ENCODE assay signal across 29 cellular contexts in the genomic region with DNA sequence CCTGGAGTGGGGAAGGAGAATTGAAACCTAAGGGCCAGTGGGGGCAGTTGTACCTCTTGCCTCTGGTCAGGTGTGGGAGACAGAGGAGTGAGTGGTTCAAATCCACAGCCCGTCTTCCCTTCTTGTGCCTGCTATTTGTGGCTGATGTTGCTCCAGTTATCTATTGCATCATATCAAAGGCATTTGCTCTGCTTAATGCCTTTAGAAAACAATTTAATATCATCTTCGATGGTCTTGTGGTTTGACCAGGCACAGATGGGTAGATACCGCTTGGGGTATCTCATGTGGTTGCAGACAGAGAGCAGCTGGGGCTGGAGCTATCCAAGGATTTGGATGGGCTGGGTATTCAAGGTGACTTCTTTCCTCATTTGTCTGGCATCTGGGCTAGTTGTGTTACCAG.
"Had no signal": no experiment of that assay in that cellular context is flagged by ENCODE, and none has a peak within 500 bp of the region (broad histone marks: within the 10 kb centered on the region; RNA-seq: fewer than 3 reads in every experiment).

No MANE protein-coding gene starts in this region.

- H3K27ac ChIP-seq: colonic mucosa, esophagus muscularis mucosa, foreskin keratinocyte, gastroesophageal sphincter, heart left ventricle, hepatocyte, left lung, psoas muscle, testis, tibial artery, upper lobe of left lung had no signal

- DNase-seq: colonic mucosa; effector CD8-positive, alpha-beta T cell; foreskin keratinocyte; heart left ventricle; kidney; left lung; mammary epithelial cell; mesendoderm; midbrain; naive thymus-derived CD8-positive, alpha-beta T cell; nephron progenitor cell; nucleus accumbens; posterior cingulate gyrus; psoas muscle; right cardiac atrium; small intestine; stimulated activated CD4-positive, alpha-beta T cell treated with anti-CD3 and anti-CD28 coated beads, Interleukin-12 subunit alpha, Interleukin-12 subunit beta, amount 100 ng/mL, for 4 hours; stimulated activated CD4-positive, alpha-beta T cell treated with anti-CD3 and anti-CD28 coated beads, Interleukin-1b, Interleukin-23, amount 100 ng/mL, for 48 hours; stimulated activated CD4-positive, alpha-beta T cell treated with anti-CD3 and anti-CD28 coated beads, Interleukin-4, amount 100 ng/mL, for 24 hours; stimulated activated naive CD8-positive, alpha-beta T cell treated with anti-CD3 and anti-CD28 coated beads, Interleukin-15, Interleukin-2, amounts not matched to agents 100 U/mL and 50 U/mL, for 24 hours; substantia nigra; testis; tibial artery had no signal

- H3K4me1 ChIP-seq: colonic mucosa, esophagus muscularis mucosa, foreskin keratinocyte, gastroesophageal sphincter, heart left ventricle, left lung, psoas muscle, testis, tibial artery, upper lobe of left lung had no signal

- H3K27me3 ChIP-seq: colonic mucosa, esophagus muscularis mucosa, foreskin keratinocyte, gastroesophageal sphincter, heart left ventricle, hepatocyte, left lung, testis, tibial artery, upper lobe of left lung had no signal

- H3K4me3 ChIP-seq: colonic mucosa, esophagus muscularis mucosa, gastroesophageal sphincter, heart left ventricle, hepatocyte, left lung, psoas muscle, testis, tibial artery, upper lobe of left lung had no signal

- H3K9me3 ChIP-seq: colonic mucosa, gastroesophageal sphincter, left lung, psoas muscle, testis, upper lobe of left lung had no signal

- H3K4me2 ChIP-seq: hepatocyte had no signal

- H3K36me3 ChIP-seq: colonic mucosa, esophagus muscularis mucosa, gastroesophageal sphincter, heart left ventricle, left lung, tibial artery, upper lobe of left lung had no signal

- FAIRE-seq: endothelial cell of umbilical vein, kidney, small intestine, urothelium cell line had no signal
